Comparison of ENCODE assay signal across 9 cellular contexts in genomic region chr22:39671936-39672335, GRCh38.
"Had no signal": no experiment of that assay in that cellular context is flagged by ENCODE, and none has a peak within 500 bp of the region (broad histone marks: within the 10 kb centered on the region; RNA-seq: fewer than 3 reads in every experiment).

No MANE protein-coding gene starts in this region.

- FAIRE-seq: HTR-8/SVneo had no signal

- H3K36me3 ChIP-seq: HAP-1 had no signal

- H3K9ac ChIP-seq: GM23248, KMS-11 had no signal

- H3K9me3 ChIP-seq: HAP-1 had no signal

- H3K4me3 ChIP-seq: GM23248, HAP-1 had no signal

- H3K4me3 Mint-ChIP-seq: HFFc6 had no signal

- DNase-seq: GM23248, GOT3, H7, HFFc6, IMR-90, KBM-7 had no signal

- H3K27ac Mint-ChIP-seq: HFFc6 had no signal

- H2AFZ ChIP-seq: GM23248 had no signal

- H3K27ac ChIP-seq: GM23248, KMS-11 had no signal

- H3K4me1 ChIP-seq: HAP-1 had no signal

- H3K4me2 ChIP-seq: KMS-11 had no signal
